In genomic region chr3:101868534-101869464, GRCh38 we compare ENCODE assay signal across 9 cellular contexts. TPM values are rescaled to one million over a fixed set of nuclear protein-coding genes. Genes with fewer than 3 reads are reported as not detected.
A peak's percentile ranks its signal among the peaks of the same experiment; 100 is the strongest.
DNase-seq lines count a peak whose midpoint lies in the region; ATAC-seq, FAIRE-seq and TF ChIP-seq lines count a peak whose summit lies in the region.
"Had no signal": no experiment of that assay in that cellular context is flagged by ENCODE, and none has a peak within 500 bp of the region (broad histone marks: within the 10 kb centered on the region; RNA-seq: fewer than 3 reads in every experiment).

No MANE protein-coding gene starts in this region.

- H3K9me3 ChIP-seq in astrocyte (ENCODE audit: insufficient read depth, low read depth, low read length) (no peaks in the 10 kb centered on the region), left ventricle myocardium inferior (replicated peaks) (no peaks in the 10 kb centered on the region), prostate gland (no peaks in the 10 kb centered on the region)

- H3K27ac ChIP-seq in astrocyte (ENCODE audit: low read depth, low read length) (no peak overlapping the region), left ventricle myocardium inferior (replicated peaks) (peak overlapping the region; percentile 26), prostate gland (no peak overlapping the region)
- H3K27ac ChIP-seq: HL-60 had no signal

- H3K4me3 ChIP-seq in astrocyte (ENCODE audit: insufficient read depth, low read depth, low read length) (no peak overlapping the region), left ventricle myocardium inferior (no peak overlapping the region), prostate gland (no peak overlapping the region)

- H3K36me3 Mint-ChIP-seq in astrocyte (ENCODE audit: low read depth, unreplicated experiment), result no peaks in the 10 kb centered on the region
- H3K36me3 Mint-ChIP-seq in stimulated activated memory B cell treated with anti-CD40 and anti-IgM and Interleukin-4, amounts not matched to agents 10 μg/mL and 1 μg/mL and 100 μg/mL, for 72 hours, result peaks cover under 1% of the 10 kb centered on the region
- H3K36me3 Mint-ChIP-seq in T-helper 2 cell treated with Interferon-gamma antibody and Interleukin-4, amounts not matched to agents 5 μg/mL and 100 μg/mL, for 36 hours (ENCODE audit: low read depth), result peaks cover under 1% of the 10 kb centered on the region

- H3K27me3 Mint-ChIP-seq in astrocyte (ENCODE audit: low read depth, unreplicated experiment), result no peaks in the 10 kb centered on the region
- H3K27me3 Mint-ChIP-seq in stimulated activated memory B cell treated with anti-CD40 and anti-IgM and Interleukin-4, amounts not matched to agents 10 μg/mL and 1 μg/mL and 100 μg/mL, for 72 hours, result no peaks in the 10 kb centered on the region
- peaks cover 2% of the 10 kb centered on the region for H3K27me3 Mint-ChIP-seq in T-helper 2 cell treated with Interferon-gamma antibody and Interleukin-4, amounts not matched to agents 5 μg/mL and 100 μg/mL, for 36 hours (ENCODE audit: low read depth)

- FAIRE-seq in astrocyte (lab: Jason Lieb, UNC), result no peak

- H3K4me2 ChIP-seq in astrocyte (ENCODE audit: low read length), result peak overlapping the region; percentile 28

- TF ChIP-seq CTCF in astrocyte (IDR thresholded peaks at IDR 0.05; ENCODE audit: insufficient read depth, low read depth, low read length) (no peak), left ventricle myocardium inferior (IDR thresholded peaks at IDR 0.05; ENCODE audit: borderline replicate concordance) (no peak), prostate gland (IDR thresholded peaks at IDR 0.05) (no peak)

- H3K9ac ChIP-seq in astrocyte (ENCODE audit: low read length), result no peak overlapping the region

- WGBS in prostate gland, result 83% methylated on average over 12 of the region's 12 CpGs

- intact Hi-C loops in left ventricle myocardium inferior (cut with micrococcal nuclease), result no loop called here
- intact Hi-C loops in prostate gland (cut with DNase I), result no loop called here

- ATAC-seq in stimulated activated memory B cell treated with anti-CD40 and anti-IgM and Interleukin-4, amounts not matched to agents 10 μg/mL and 1 μg/mL and 100 μg/mL, for 72 hours, result peak; percentile 57

- H3K27ac Mint-ChIP-seq in astrocyte (ENCODE audit: unreplicated experiment), result no peak overlapping the region
- H3K27ac Mint-ChIP-seq in stimulated activated memory B cell treated with anti-CD40 and anti-IgM and Interleukin-4, amounts not matched to agents 10 μg/mL and 1 μg/mL and 100 μg/mL, for 72 hours, result peak overlapping the region; percentile 8
- H3K27ac Mint-ChIP-seq in T-helper 2 cell treated with Interferon-gamma antibody and Interleukin-4, amounts not matched to agents 5 μg/mL and 100 μg/mL, for 36 hours, result no peak overlapping the region

- no peak for TF ChIP-seq POLR2A in prostate gland (IDR thresholded peaks at IDR 0.05)

- no peaks in the 10 kb centered on the region for H3K27me3 ChIP-seq in astrocyte (ENCODE audit: insufficient read depth, low read length)
- no peaks in the 10 kb centered on the region for H3K27me3 ChIP-seq in left ventricle myocardium inferior (ENCODE audit: low read depth)
- no peaks in the 10 kb centered on the region for H3K27me3 ChIP-seq in prostate gland (replicated peaks; ENCODE audit: insufficient read depth)

- H3K79me2 ChIP-seq in astrocyte (ENCODE audit: insufficient read depth, low read length), result no peaks in the 10 kb centered on the region

- H3K4me1 Mint-ChIP-seq in astrocyte (ENCODE audit: low read depth, unreplicated experiment), result peaks cover 13% of the 10 kb centered on the region
- peaks cover 27% of the 10 kb centered on the region for H3K4me1 Mint-ChIP-seq in stimulated activated memory B cell treated with anti-CD40 and anti-IgM and Interleukin-4, amounts not matched to agents 10 μg/mL and 1 μg/mL and 100 μg/mL, for 72 hours
- H3K4me1 Mint-ChIP-seq in T-helper 2 cell treated with Interferon-gamma antibody and Interleukin-4, amounts not matched to agents 5 μg/mL and 100 μg/mL, for 36 hours (ENCODE audit: low read depth), result peaks cover 3% of the 10 kb centered on the region

- H3K36me3 ChIP-seq in astrocyte (ENCODE audit: insufficient read depth, low read length) (no peaks in the 10 kb centered on the region), left ventricle myocardium inferior (no peaks in the 10 kb centered on the region), prostate gland (no peaks in the 10 kb centered on the region)

- H2AFZ ChIP-seq in astrocyte (ENCODE audit: low read depth, low read length), result no peak overlapping the region

- peaks cover 19% of the 10 kb centered on the region for H3K4me1 ChIP-seq in astrocyte (ENCODE audit: insufficient read depth, low read length)
- H3K4me1 ChIP-seq in left ventricle myocardium inferior, result peaks cover 22% of the 10 kb centered on the region
- no peaks in the 10 kb centered on the region for H3K4me1 ChIP-seq in prostate gland (replicated peaks)

- no peak overlapping the region for H3K4me3 Mint-ChIP-seq in astrocyte (ENCODE audit: unreplicated experiment)
- H3K4me3 Mint-ChIP-seq in stimulated activated memory B cell treated with anti-CD40 and anti-IgM and Interleukin-4, amounts not matched to agents 10 μg/mL and 1 μg/mL and 100 μg/mL, for 72 hours, result no peak overlapping the region
- H3K4me3 Mint-ChIP-seq in T-helper 2 cell treated with Interferon-gamma antibody and Interleukin-4, amounts not matched to agents 5 μg/mL and 100 μg/mL, for 36 hours, result no peak overlapping the region

- peak in 56 of 76 experiments; percentile 1 to 70 (median 26) for DNase-seq in HUDEP-2 (lab: John Stamatoyannopoulos, UW; ENCODE audit: unreplicated experiment in 76 of 76)
- DNase-seq in astrocyte (ENCODE audit: low read depth), result peak; percentile 90
- DNase-seq in left ventricle myocardium inferior, result peak; percentile 42
- no peak for DNase-seq in prostate gland (ENCODE audit: low spot score)
- DNase-seq in T-helper 2 cell treated with Interferon-gamma antibody and Interleukin-4, amounts not matched to agents 5 μg/mL and 100 μg/mL, for 36 hours (ENCODE audit: low spot score), result no peak
- DNase-seq in NOMO-1 treated with dmso at 0.1 percent for 144 hours (lab: John Stamatoyannopoulos, UW; ENCODE audit: unreplicated experiment), result no peak
- DNase-seq: NCI-H2171 had no signal

- H4K20me1 ChIP-seq in astrocyte (ENCODE audit: insufficient read depth, low read length), result no peaks in the 10 kb centered on the region

- no peaks in the 10 kb centered on the region for H3K9me3 Mint-ChIP-seq in astrocyte (ENCODE audit: unreplicated experiment)
- no peaks in the 10 kb centered on the region for H3K9me3 Mint-ChIP-seq in stimulated activated memory B cell treated with anti-CD40 and anti-IgM and Interleukin-4, amounts not matched to agents 10 μg/mL and 1 μg/mL and 100 μg/mL, for 72 hours
- peaks cover 5% of the 10 kb centered on the region for H3K9me3 Mint-ChIP-seq in T-helper 2 cell treated with Interferon-gamma antibody and Interleukin-4, amounts not matched to agents 5 μg/mL and 100 μg/mL, for 36 hours

RNA-seq across cellular contexts. Expression of gene NFKBIZ, which starts 19.5 kb away (rescaled TPM):
- total RNA-seq in astrocyte, result 30.6 and 39.6 TPM in 2 replicates
- total RNA-seq in left ventricle myocardium inferior, result 15.0 TPM
- 10 to 100 TPM; 25.7 to 38.3 TPM for total RNA-seq in prostate gland

Comparison
In these comparisons a context has a peak if more than half of its experiments do, and no peak if none do; other contexts are left out.
1. DNase-seq: peak in HUDEP-2 (56 of 76), astrocyte (single experiment) and left ventricle myocardium inferior (single experiment); none in prostate gland (single experiment), T-helper 2 cell treated with Interferon-gamma antibody and Interleukin-4, amounts not matched to agents 5 μg/mL and 100 μg/mL, for 36 hours (single experiment) and NOMO-1 treated with dmso at 0.1 percent for 144 hours (single experiment).